In the genomic region with DNA sequence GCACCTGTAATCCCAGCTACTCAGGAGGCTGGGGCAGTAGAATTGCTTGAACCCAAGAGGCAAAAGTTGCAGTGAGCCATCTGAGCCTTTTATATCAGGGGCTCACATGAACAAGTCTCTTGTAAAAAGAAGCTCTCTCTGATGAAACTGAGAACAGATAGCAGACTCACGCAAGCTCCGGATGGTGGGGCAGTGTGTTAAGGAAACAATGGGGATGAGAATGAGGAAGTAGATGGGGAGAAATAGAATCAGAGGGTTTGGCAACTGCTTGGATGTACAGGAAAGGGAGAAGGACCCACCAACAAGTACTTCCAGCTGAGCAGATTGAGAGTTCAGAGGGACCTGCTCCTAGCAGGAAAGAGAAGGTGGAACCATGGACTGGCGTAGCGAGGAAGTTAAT, we compare ENCODE assay signal across 28 cellular contexts. TPM values are rescaled to one million over a fixed set of nuclear protein-coding genes. Genes with fewer than 3 reads are reported as not detected.
DNase-seq lines count a peak whose midpoint lies in the region; ATAC-seq and TF ChIP-seq lines count a peak whose summit lies in the region.
"Had no signal": no experiment of that assay in that cellular context is flagged by ENCODE, and none has a peak within 500 bp of the region (broad histone marks: within the 10 kb centered on the region; RNA-seq: fewer than 3 reads in every experiment).

No MANE protein-coding gene starts in this region.

- TF ChIP-seq CTCF in left lung (IDR thresholded peaks at IDR 0.05) (no peak), BE2C (IDR thresholded peaks at IDR 0.05; ENCODE audit: low read depth, low read length) (no peak), vagina (IDR thresholded peaks at IDR 0.05) (no peak)

- no peak for TF ChIP-seq POLR2A in vagina (IDR thresholded peaks at IDR 0.05)

- H3K36me3 ChIP-seq in left lung (no peaks in the 10 kb centered on the region), BE2C (no peaks in the 10 kb centered on the region), vagina (no peaks in the 10 kb centered on the region)
- H3K36me3 ChIP-seq: colonic mucosa, esophagus squamous epithelium, gastrocnemius medialis, Peyer's patch had no signal

- in situ Hi-C loops in KBM-7 (cut with MboI; ENCODE audit: low pct_unique_long_range_greater_than_20kb, low sequenced_read_pairs), result no loop called here

- H3K4me3 ChIP-seq in left lung, result no peak overlapping the region
- H3K4me3 ChIP-seq in BE2C (ENCODE audit: low read depth, low read length), result no peak overlapping the region
- H3K4me3 ChIP-seq in vagina, result no peak overlapping the region
- H3K4me3 ChIP-seq: colonic mucosa, esophagus squamous epithelium, gastrocnemius medialis, Peyer's patch had no signal

- intact Hi-C loops in left lung (cut with DNase I), result no loop called here
- intact Hi-C loops in vagina (cut with DNase I), result no loop called here

- H3K27me3 ChIP-seq in left lung, result no peaks in the 10 kb centered on the region
- H3K27me3 ChIP-seq in BE2C, result no peaks in the 10 kb centered on the region
- H3K27me3 ChIP-seq in vagina, result no peaks in the 10 kb centered on the region
- H3K27me3 ChIP-seq: colonic mucosa, esophagus squamous epithelium, gastrocnemius medialis, Peyer's patch had no signal

- peaks cover 0 to 15% of the 10 kb centered on the region in 2 donors for H3K4me1 ChIP-seq in left lung
- no peaks in the 10 kb centered on the region for H3K4me1 ChIP-seq in BE2C
- H3K4me1 ChIP-seq in vagina, result no peaks in the 10 kb centered on the region
- H3K4me1 ChIP-seq: colonic mucosa, gastrocnemius medialis, Peyer's patch had no signal

- H3K9me3 ChIP-seq in left lung (peaks cover 0 to 10% of the 10 kb centered on the region in 2 donors), BE2C (no peaks in the 10 kb centered on the region), vagina (no peaks in the 10 kb centered on the region)
- H3K9me3 ChIP-seq: colonic mucosa, esophagus squamous epithelium, gastrocnemius medialis, Peyer's patch had no signal

- DNase-seq in AML-193 (lab: John Stamatoyannopoulos, UW), result peak; percentile 91 to 92
- peak; percentile 76 for DNase-seq in KBM-7
- DNase-seq in SIG-M5 treated with dmso at 0.1 percent for 504 hours (lab: John Stamatoyannopoulos, UW; ENCODE audit: unreplicated experiment), result peak; percentile 94
- no peak for DNase-seq in left lung
- no peak for DNase-seq in BE2C
- DNase-seq in AG20443 (ENCODE audit: low spot score), result no peak
- DNase-seq in ureter (ENCODE audit: low spot score), result no peak
- no peak for DNase-seq in vagina (ENCODE audit: extremely low spot score in 2 of 2)
- DNase-seq: activated naive CD4-positive, alpha-beta T cell; activated T-cell treated with anti-CD3 and anti-CD28 coated beads, Interleukin-2, amount 50 U/mL, for 4 hours; CD4-positive, CD25-positive, alpha-beta regulatory T cell; colonic mucosa; effector memory CD8-positive, alpha-beta T cell; esophagus squamous epithelium; gastrocnemius medialis; kidney; mesendoderm; naive thymus-derived CD8-positive, alpha-beta T cell; NCI-H1105 treated with DMSO at 0.1 percent for 48 hours; NCI-H2081; Peyer's patch; T-helper 9 cell had no signal

- H3K27ac ChIP-seq in left lung, result peak overlapping the region in 1 of 2 donors; percentile 64
- no peak overlapping the region for H3K27ac ChIP-seq in vagina
- H3K27ac ChIP-seq: colonic mucosa, gastrocnemius medialis, Peyer's patch had no signal

- ATAC-seq in left lung, result peak; percentile 52
- ATAC-seq: activated CD4-positive, CD25-positive, alpha-beta regulatory T cell treated with anti-CD3 and anti-CD28 coated beads, Interleukin-2, amount 50 U/mL, for 24 hours; activated T-cell treated with anti-CD3 and anti-CD28 coated beads, Interleukin-2, amount 50 U/mL, for 4 hours; effector memory CD8-positive, alpha-beta T cell; naive thymus-derived CD8-positive, alpha-beta T cell; SK-N-SH treated with all-trans-retinoic acid at 6 μM for 48 hours had no signal

RNA-seq across cellular contexts. Expression of a gene that starts 18.6 kb away (rescaled TPM):
- total RNA-seq in left lung, result not detected
- not detected for polyA plus RNA-seq in BE2C (2012; ENCODE audit: insufficient read depth, insufficient read length, low read depth)
- not detected for total RNA-seq in ureter
- not detected for total RNA-seq in vagina
- total RNA-seq: activated T-cell treated with anti-CD3 and anti-CD28 coated beads, Interleukin-2, amount 50 U/mL, for 4 hours; CD4-positive, CD25-positive, alpha-beta regulatory T cell; colonic mucosa; esophagus squamous epithelium; gastrocnemius medialis; HT1080; naive thymus-derived CD8-positive, alpha-beta T cell; osteocyte; subcutaneous adipose tissue; urinary bladder had no signal
- polyA plus RNA-seq: CD4-positive, CD25-positive, alpha-beta regulatory T cell; naive thymus-derived CD8-positive, alpha-beta T cell had no signal

Comparison
In these comparisons a context has a peak if more than half of its experiments do, and no peak if none do; other contexts are left out.
1. DNase-seq: peak in AML-193 (2 of 2), KBM-7 (single experiment) and SIG-M5 treated with dmso at 0.1 percent for 504 hours (single experiment); none in left lung (0 of 2), BE2C (single experiment), AG20443 (single experiment), ureter (single experiment) and vagina (0 of 2).